In the genomic region with DNA sequence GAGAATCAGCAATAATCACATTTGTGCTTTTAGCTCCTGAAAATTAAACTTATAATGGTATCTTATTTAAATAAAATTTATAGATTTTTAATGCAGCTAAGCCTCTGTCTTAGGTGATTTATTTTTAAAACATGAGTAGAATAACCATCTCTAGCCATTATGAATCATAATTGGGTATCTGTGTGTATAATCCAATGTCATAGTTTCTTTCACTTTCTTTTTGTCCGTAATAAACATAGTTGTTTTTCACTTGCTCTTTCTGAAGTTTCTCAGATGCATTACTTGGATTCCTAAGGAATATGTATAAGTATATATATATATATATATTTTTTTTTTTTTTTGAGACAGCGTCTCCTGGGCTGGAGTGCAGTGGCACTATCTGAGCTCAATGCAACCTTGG, we compare ENCODE assay signal across 24 cellular contexts.
DNase-seq lines count a peak whose midpoint lies in the region; ATAC-seq and TF ChIP-seq lines count a peak whose summit lies in the region.
"Had no signal": no experiment of that assay in that cellular context is flagged by ENCODE, and none has a peak within 500 bp of the region (broad histone marks: within the 10 kb centered on the region; RNA-seq: fewer than 3 reads in every experiment).

No MANE protein-coding gene starts in this region.

- H4K20me1 ChIP-seq in MM.1S (ENCODE audit: insufficient read depth, low read length) (no peaks in the 10 kb centered on the region), SU-DHL-6 (ENCODE audit: low read depth, low read length) (no peaks in the 10 kb centered on the region)
- H4K20me1 ChIP-seq: BLaER1 treated with 17β-estradiol and CSF1 and Interleukin-3, amounts not matched to agents 10 nM and 100 nM had no signal

- no peak for ATAC-seq in foreskin keratinocyte
- ATAC-seq: Right ventricle myocardium inferior had no signal

- H3K9me3 ChIP-seq in MM.1S (replicated peaks; ENCODE audit: insufficient read depth, low read length) = no peaks in the 10 kb centered on the region
- no peaks in the 10 kb centered on the region for H3K9me3 ChIP-seq in SU-DHL-6 (ENCODE audit: insufficient read depth, low read length)
- H3K9me3 ChIP-seq: BLaER1 treated with 17β-estradiol and CSF1 and Interleukin-3, amounts not matched to agents 10 nM and 100 nM; SJSA1 had no signal

- H3K27ac ChIP-seq in ACC112 (ENCODE audit: low read depth, low read length) (no peak overlapping the region), MM.1S (ENCODE audit: low read length) (no peak overlapping the region), SU-DHL-6 (ENCODE audit: low read depth, low read length) (no peak overlapping the region), foreskin keratinocyte (no peak overlapping the region)
- H3K27ac ChIP-seq: BLaER1 treated with 17β-estradiol and CSF1 and Interleukin-3, amounts not matched to agents 10 nM and 100 nM; SJSA1 had no signal

- H2AFZ ChIP-seq in ACC112 (ENCODE audit: low read length, unreplicated experiment) = no peak overlapping the region
- H2AFZ ChIP-seq in MM.1S (ENCODE audit: low read length) = peak overlapping the region; percentile 54; the same call in 1 of the 2 replicates
- H2AFZ ChIP-seq in SU-DHL-6 (ENCODE audit: low read depth, low read length, severe bottlenecking) = peak overlapping the region; percentile 68

- peak overlapping the region; percentile 39; the same call in 1 of the 2 replicates for H3K4me3 ChIP-seq in ACC112 (ENCODE audit: low read depth, low read length)
- H3K4me3 ChIP-seq in MM.1S (ENCODE audit: low read length) = no peak overlapping the region; the same call in 1 of the 2 replicates
- no peak overlapping the region for H3K4me3 ChIP-seq in SU-DHL-6 (ENCODE audit: insufficient read depth, low read length, poor library complexity, severe bottlenecking)
- H3K4me3 ChIP-seq: BLaER1 treated with 17β-estradiol and CSF1 and Interleukin-3, amounts not matched to agents 10 nM and 100 nM; SJSA1 had no signal

- no peak for TF ChIP-seq CTCF in MM.1S (IDR thresholded peaks at IDR 0.05; ENCODE audit: low read length)
- no peak for TF ChIP-seq CTCF in SU-DHL-6 (IDR thresholded peaks at IDR 0.05; ENCODE audit: insufficient read depth, low read length, poor library complexity, severe bottlenecking)
- TF ChIP-seq CTCF in foreskin keratinocyte (conservative IDR thresholded peaks at IDR 0.05) = no peak

- H3K9me2 ChIP-seq in MM.1S (replicated peaks; ENCODE audit: insufficient read depth, low read length) = no peaks in the 10 kb centered on the region
- H3K9me2 ChIP-seq in SU-DHL-6 (replicated peaks; ENCODE audit: insufficient read depth, low read length) = no peaks in the 10 kb centered on the region

- H3K36me3 ChIP-seq in ACC112 (ENCODE audit: insufficient read depth, low read length) (no peaks in the 10 kb centered on the region), MM.1S (replicated peaks; ENCODE audit: insufficient read depth, low read length) (no peaks in the 10 kb centered on the region), SU-DHL-6 (ENCODE audit: low read length) (no peaks in the 10 kb centered on the region)
- H3K36me3 ChIP-seq: BLaER1 treated with 17β-estradiol and CSF1 and Interleukin-3, amounts not matched to agents 10 nM and 100 nM; SJSA1 had no signal

- H3F3A ChIP-seq in MM.1S (ENCODE audit: insufficient read depth, low read length) (no peaks in the 10 kb centered on the region), SU-DHL-6 (ENCODE audit: insufficient read depth) (no peaks in the 10 kb centered on the region)

- H3K4me1 ChIP-seq in ACC112 (ENCODE audit: control insufficient read depth, insufficient read depth, low read length, unreplicated experiment) (no peaks in the 10 kb centered on the region), MM.1S (ENCODE audit: low read length) (no peaks in the 10 kb centered on the region), foreskin keratinocyte (no peaks in the 10 kb centered on the region)
- H3K4me1 ChIP-seq: SJSA1 had no signal

- no peaks in the 10 kb centered on the region for H3K27me3 ChIP-seq in ACC112 (ENCODE audit: insufficient read depth, low read length)
- H3K27me3 ChIP-seq in MM.1S (replicated peaks; ENCODE audit: insufficient read depth, low read length) = no peaks in the 10 kb centered on the region
- no peaks in the 10 kb centered on the region for H3K27me3 ChIP-seq in SU-DHL-6 (ENCODE audit: low read length)
- no peaks in the 10 kb centered on the region for H3K27me3 ChIP-seq in foreskin keratinocyte
- H3K27me3 ChIP-seq: BLaER1 treated with 17β-estradiol and CSF1 and Interleukin-3, amounts not matched to agents 10 nM and 100 nM; SJSA1 had no signal

- H3K4me2 ChIP-seq in MM.1S (ENCODE audit: low read depth, low read length) (peak overlapping the region; percentile 33; the same call in 1 of the 2 replicates), SU-DHL-6 (ENCODE audit: low read depth, low read length, poor library complexity, severe bottlenecking) (peak overlapping the region; percentile 41)
- H3K4me2 ChIP-seq: BLaER1 treated with 17β-estradiol and CSF1 and Interleukin-3, amounts not matched to agents 10 nM and 100 nM had no signal

- DNase-seq in H4 (ENCODE audit: low spot score) (peak; percentile 16), MM.1S (peak; percentile 33), NCI-H1694 treated with DMSO at 0.1 percent for 48 hours (lab: John Stamatoyannopoulos, UW) (no peak), NCI-H2196 treated with DMSO at 0.1 percent for 48 hours (lab: John Stamatoyannopoulos, UW; ENCODE audit: unreplicated experiment) (no peak), foreskin keratinocyte (no peak)
- DNase-seq: AML-193; CD4-positive, alpha-beta memory T cell; COR-L47; DMS53; H7; IMR-90; KG1; NCI-H1092; NCI-H1417 treated with DMSO at 0.1 percent for 48 hours; NCI-H187 treated with DMSO at 0.1 percent for 48 hours; NCI-H2107; NCI-H446; NCI-H524 treated with DMSO at 0.1 percent for 48 hours; NCI-H82 had no signal

- H3K79me2 ChIP-seq in ACC112 (ENCODE audit: control insufficient read depth, insufficient read depth, low read length, unreplicated experiment) (no peaks in the 10 kb centered on the region), MM.1S (ENCODE audit: low read length) (no peaks in the 10 kb centered on the region), SU-DHL-6 (ENCODE audit: insufficient read depth, low read length) (no peaks in the 10 kb centered on the region)

- H3K9ac ChIP-seq in MM.1S (ENCODE audit: low read length) (no peak overlapping the region), SU-DHL-6 (ENCODE audit: low read length) (no peak overlapping the region)
- H3K9ac ChIP-seq: BLaER1 treated with 17β-estradiol and CSF1 and Interleukin-3, amounts not matched to agents 10 nM and 100 nM had no signal

Comparison
In these comparisons a context has a peak if more than half of its experiments do, and no peak if none do; other contexts are left out.
1. DNase-seq: peak in H4 (single experiment) and MM.1S (single experiment); none in NCI-H1694 treated with DMSO at 0.1 percent for 48 hours (single experiment), NCI-H2196 treated with DMSO at 0.1 percent for 48 hours (single experiment) and foreskin keratinocyte (0 of 2).